In genomic region chr3:141414141-141414689, GRCh38 we compare ENCODE assay signal across 9 cellular contexts. TPM values are rescaled to one million over a fixed set of nuclear protein-coding genes. Genes with fewer than 3 reads are reported as not detected.
DNase-seq lines count a peak whose midpoint lies in the region; ATAC-seq, FAIRE-seq and TF ChIP-seq lines count a peak whose summit lies in the region.
"Had no signal": no experiment of that assay in that cellular context is flagged by ENCODE, and none has a peak within 500 bp of the region (broad histone marks: within the 10 kb centered on the region; RNA-seq: fewer than 3 reads in every experiment).

No MANE protein-coding gene starts in this region.

- 47 to 66% (median 58%) methylated on average over 7 to 8 of the region's 8 CpGs for WGBS in heart left ventricle, 4 donors
- WGBS in thymus: 86% methylated on average over 8 of the region's 8 CpGs
- no CpG with 5 or more reads among the region's 8 CpGs for WGBS in neuronal stem cell (ENCODE audit: extremely low coverage in 2 of 2, insufficient read length in 2 of 2, insufficient replicate concordance in 1 of 2), 2 donors

- no peak overlapping the region for H4K8ac ChIP-seq in neuronal stem cell (ENCODE audit: low read depth, low read length)

- no peak overlapping the region for H3K23ac ChIP-seq in neuronal stem cell (ENCODE audit: low read depth, low read length, poor library complexity)

- peak overlapping the region; percentile 93 to 95 for H3K27ac Mint-ChIP-seq in activated naive CD4-positive, alpha-beta T cell treated with anti-CD3 and anti-CD28 coated beads, Interleukin-2, amount 50 U/mL, for 72 hours

- H2BK15ac ChIP-seq in neuronal stem cell (ENCODE audit: low read length): no peak overlapping the region

- no peak overlapping the region for H2AK5ac ChIP-seq in neuronal stem cell (ENCODE audit: low read depth, low read length)

- peaks cover 13 to 97% (median 90%) of the 10 kb centered on the region in 12 donors for H3K4me1 ChIP-seq in heart left ventricle
- H3K4me1 ChIP-seq in kidney (ENCODE audit: control insufficient read depth in 1 of 2, insufficient read depth in 1 of 2, low read depth in 1 of 2, low read length in 2 of 2): peaks cover 48% of the 10 kb centered on the region in 2 donors
- peaks cover 4% of the 10 kb centered on the region for H3K4me1 ChIP-seq in thymus (ENCODE audit: control insufficient read depth, insufficient read depth, low read length)
- H3K4me1 ChIP-seq in neuronal stem cell (ENCODE audit: control insufficient read depth in 2 of 2, insufficient read depth in 1 of 2, low read depth in 1 of 2, low read length in 2 of 2): peaks cover 2 to 7% of the 10 kb centered on the region in 2 donors

- H2AFZ ChIP-seq in neuronal stem cell (ENCODE audit: low read length): no peak overlapping the region

- TF ChIP-seq POLR2A in heart left ventricle (IDR thresholded peaks at IDR 0.05): no peak

- H3K4ac ChIP-seq in neuronal stem cell (ENCODE audit: low read length): no peak overlapping the region

- H3K27me3 ChIP-seq in heart left ventricle (no peaks in the 10 kb centered on the region), thymus (ENCODE audit: control insufficient read depth, insufficient read depth) (no peaks in the 10 kb centered on the region), neuronal stem cell (ENCODE audit: control insufficient read depth in 3 of 3, insufficient read depth in 3 of 3, low read depth in 1 of 3, low read length in 3 of 3) (no peaks in the 10 kb centered on the region)

- intact Hi-C loops in heart left ventricle (cut with DNase I): loop anchor here in 1 of 10 donors (5.0 kb wide), 1 partner anchor 33 kb away; no protein-coding TSS in a partner anchor
- intact Hi-C loops in Right ventricle myocardium inferior (cut with DNase I): no loop called here
- intact Hi-C loops in kidney (cut with DNase I): no loop called here

- H3K9ac ChIP-seq in kidney (ENCODE audit: low read length in 2 of 2) (no peak overlapping the region), neuronal stem cell (ENCODE audit: low read depth, low read length, poor library complexity) (no peak overlapping the region)

- H3K36me3 ChIP-seq in heart left ventricle (peaks cover 0 to 62% (median 46%) of the 10 kb centered on the region in 9 donors), kidney (ENCODE audit: control insufficient read depth in 1 of 2, insufficient read depth in 2 of 2, low read length in 2 of 2) (peaks cover 16 to 24% of the 10 kb centered on the region in 2 donors), thymus (ENCODE audit: control insufficient read depth, insufficient read depth) (no peaks in the 10 kb centered on the region), neuronal stem cell (replicated peaks in 1 of 2; ENCODE audit: control insufficient read depth in 2 of 2, insufficient read depth in 2 of 2, low read length in 2 of 2) (peaks cover 1 to 21% of the 10 kb centered on the region in 2 donors)

- DNase-seq in heart left ventricle (peak in 3 of 5 donors; percentile 31 to 57 (median 50)), Right ventricle myocardium inferior (ENCODE audit: missing footprints) (no peak), kidney (no peak), neuronal stem cell (ENCODE audit: low spot score) (no peak), NCI-H1105 treated with DMSO at 0.1 percent for 48 hours (lab: John Stamatoyannopoulos, UW) (no peak)
- DNase-seq in activated naive CD4-positive, alpha-beta T cell treated with anti-CD3 and anti-CD28 coated beads, Interleukin-2, amount 50 U/mL, for 72 hours (ENCODE audit: low spot score in 2 of 2): peak in 1 of 2 donors; percentile 35
- DNase-seq: activated B cell treated with CpG ODN at 0.5 μM for 24 hours had no signal

- H4K91ac ChIP-seq in neuronal stem cell (ENCODE audit: low read depth, low read length, poor library complexity): no peak overlapping the region

- H3K4me3 ChIP-seq in heart left ventricle: no peak overlapping the region
- no peak overlapping the region for H3K4me3 ChIP-seq in kidney (ENCODE audit: low read length in 2 of 2)
- H3K4me3 ChIP-seq in thymus (ENCODE audit: low read length): no peak overlapping the region
- H3K4me3 ChIP-seq in neuronal stem cell (ENCODE audit: low read length in 2 of 2): no peak overlapping the region

- H3K9me3 Mint-ChIP-seq in activated naive CD4-positive, alpha-beta T cell treated with anti-CD3 and anti-CD28 coated beads, Interleukin-2, amount 50 U/mL, for 72 hours: peaks cover 0 to 6% of the 10 kb centered on the region in 2 donors

- TF ChIP-seq CTCF in heart left ventricle (IDR thresholded peaks at IDR 0.05): no peak
- no peak for TF ChIP-seq CTCF in kidney (IDR thresholded peaks at IDR 0.05; ENCODE audit: borderline replicate concordance, extremely low read depth, insufficient read depth)

- peak in 2 of 4 donors; percentile 6 to 48 for ATAC-seq in heart left ventricle
- ATAC-seq in Right ventricle myocardium inferior: no peak
- ATAC-seq in activated naive CD4-positive, alpha-beta T cell treated with anti-CD3 and anti-CD28 coated beads, Interleukin-2, amount 50 U/mL, for 72 hours: peak; percentile 70 to 85
- ATAC-seq in GM19397 (IDR thresholded peaks at IDR 0.05; ENCODE audit: unreplicated experiment): no peak

- H2BK120ac ChIP-seq in neuronal stem cell (ENCODE audit: low read depth, low read length): no peak overlapping the region

- H3K36me3 Mint-ChIP-seq in activated naive CD4-positive, alpha-beta T cell treated with anti-CD3 and anti-CD28 coated beads, Interleukin-2, amount 50 U/mL, for 72 hours: peaks cover 5 to 19% of the 10 kb centered on the region in 2 donors

- H3K4me2 ChIP-seq in neuronal stem cell (ENCODE audit: insufficient read depth, low read length, poor library complexity, severe bottlenecking): no peak overlapping the region

- H3K14ac ChIP-seq in neuronal stem cell (ENCODE audit: low read length): no peak overlapping the region

- no peak for FAIRE-seq in kidney (lab: Jason Lieb, UNC)

- H3K27ac ChIP-seq in heart left ventricle (peak overlapping the region in 11 of 12 donors; percentile 93 to 99 (median 98)), kidney (ENCODE audit: low read depth in 2 of 2, low read length in 2 of 2) (peak overlapping the region; percentile 52 to 57), thymus (ENCODE audit: low read depth) (peak overlapping the region; percentile 57), neuronal stem cell (replicated peaks; ENCODE audit: low read length) (no peak overlapping the region)

- H3K79me1 ChIP-seq in neuronal stem cell (ENCODE audit: low read depth, low read length): no peaks in the 10 kb centered on the region

- H2BK12ac ChIP-seq in neuronal stem cell (ENCODE audit: low read length): no peak overlapping the region

- no peak overlapping the region for H3K18ac ChIP-seq in neuronal stem cell (ENCODE audit: low read length)

- no peak overlapping the region for H2BK5ac ChIP-seq in neuronal stem cell (ENCODE audit: low read length)

- H3K9me3 ChIP-seq in heart left ventricle: no peaks in the 10 kb centered on the region
- no peaks in the 10 kb centered on the region for H3K9me3 ChIP-seq in kidney (ENCODE audit: control insufficient read depth in 1 of 2, low read length in 2 of 2)
- no peaks in the 10 kb centered on the region for H3K9me3 ChIP-seq in thymus (ENCODE audit: control insufficient read depth)
- no peaks in the 10 kb centered on the region for H3K9me3 ChIP-seq in neuronal stem cell (replicated peaks in 1 of 2; ENCODE audit: control insufficient read depth in 2 of 2, insufficient read depth in 1 of 2, low read depth in 1 of 2, low read length in 2 of 2)

RNA-seq across cellular contexts. Expression of gene ZBTB38, which starts 45.9 kb away (rescaled TPM):
- total RNA-seq in heart left ventricle (100 to 1,000 TPM in 7 of 9 donors, 10 to 100 TPM in 2; 97.5 to 189 (median 128) TPM), Right ventricle myocardium inferior (102 TPM), kidney (113 TPM)
- polyA plus RNA-seq in heart left ventricle (10 to 100 TPM; 15.5 to 88.1 TPM), kidney (ENCODE audit: insufficient read depth, low read depth, low replicate concordance) (8.6 TPM), thymus (11.0 TPM)
- total RNA-seq in activated naive CD4-positive, alpha-beta T cell treated with anti-CD3 and anti-CD28 coated beads, Interleukin-2, amount 50 U/mL, for 72 hours: 10 to 100 TPM; 13.4 to 19.9 TPM
- polyA plus RNA-seq in neuronal stem cell (2013, experiment 1 of 2): 7.1 TPM
- polyA plus RNA-seq in neuronal stem cell (2013, experiment 2 of 2): 7.6 TPM

Comparison
In these comparisons a context has a peak if more than half of its experiments do, and no peak if none do; other contexts are left out.
1. DNase-seq: peak in heart left ventricle (3 of 5); none in Right ventricle myocardium inferior (single experiment), kidney (single experiment), neuronal stem cell (single experiment) and NCI-H1105 treated with DMSO at 0.1 percent for 48 hours (single experiment).
2. ATAC-seq: peak in activated naive CD4-positive, alpha-beta T cell treated with anti-CD3 and anti-CD28 coated beads, Interleukin-2, amount 50 U/mL, for 72 hours (2 of 2); none in Right ventricle myocardium inferior (single experiment) and GM19397 (single experiment).